In genomic region chr6:28336284-28337024, GRCh38 we compare ENCODE assay signal across 8 cellular contexts. TPM values are rescaled to one million over a fixed set of nuclear protein-coding genes. Genes with fewer than 3 reads are reported as not detected.
DNase-seq lines count a peak whose midpoint lies in the region; ATAC-seq, FAIRE-seq and TF ChIP-seq lines count a peak whose summit lies in the region.
"Had no signal": no experiment of that assay in that cellular context is flagged by ENCODE, and none has a peak within 500 bp of the region (broad histone marks: within the 10 kb centered on the region; RNA-seq: fewer than 3 reads in every experiment).

No MANE protein-coding gene starts in this region.

- no peaks in the 10 kb centered on the region for H3K27me3 Mint-ChIP-seq in activated naive CD8-positive, alpha-beta T cell treated with anti-CD3 and anti-CD28 coated beads, Interleukin-2, amount 50 U/mL, for 24 hours
- H3K27me3 Mint-ChIP-seq: activated naive CD8-positive, alpha-beta T cell had no signal

- no peaks in the 10 kb centered on the region for H3K27me3 ChIP-seq in GM06990 (replicated peaks; ENCODE audit: control insufficient read depth, insufficient read depth, low read length)
- H3K27me3 ChIP-seq in GM23248 (replicated peaks; ENCODE audit: insufficient read depth): no peaks in the 10 kb centered on the region
- no peaks in the 10 kb centered on the region for H3K27me3 ChIP-seq in hepatocyte
- H3K27me3 ChIP-seq in small intestine (ENCODE audit: control insufficient read depth in 2 of 2, insufficient read depth in 2 of 2, low read length in 2 of 2): no peaks in the 10 kb centered on the region

- in situ Hi-C loops in GM23248 (cut with MboI): no loop called here

- TF ChIP-seq CTCF in GM06990 (IDR thresholded peaks at IDR 0.05; ENCODE audit: insufficient read depth, low read length, poor library complexity, severe bottlenecking) (no peak), hepatocyte (IDR thresholded peaks at IDR 0.05; ENCODE audit: poor library complexity) (no peak)

- no peak overlapping the region for H3K4me3 Mint-ChIP-seq in activated naive CD8-positive, alpha-beta T cell treated with anti-CD3 and anti-CD28 coated beads, Interleukin-2, amount 50 U/mL, for 24 hours
- H3K4me3 Mint-ChIP-seq: activated naive CD8-positive, alpha-beta T cell had no signal

- no peaks in the 10 kb centered on the region for H3K9me2 ChIP-seq in GM23248 (ENCODE audit: insufficient read depth)
- H3K9me2 ChIP-seq in hepatocyte (replicated peaks; ENCODE audit: insufficient read depth): no peaks in the 10 kb centered on the region

- peaks cover 9% of the 10 kb centered on the region for H3K36me3 Mint-ChIP-seq in activated naive CD8-positive, alpha-beta T cell treated with anti-CD3 and anti-CD28 coated beads, Interleukin-2, amount 50 U/mL, for 24 hours (ENCODE audit: low read depth)

- H3K9me3 Mint-ChIP-seq in activated naive CD8-positive, alpha-beta T cell treated with anti-CD3 and anti-CD28 coated beads, Interleukin-2, amount 50 U/mL, for 24 hours: peaks cover 20% of the 10 kb centered on the region

- H3K4me1 Mint-ChIP-seq in activated naive CD8-positive, alpha-beta T cell treated with anti-CD3 and anti-CD28 coated beads, Interleukin-2, amount 50 U/mL, for 24 hours: peaks cover 3% of the 10 kb centered on the region

- H3K27ac ChIP-seq in GM23248 (no peak overlapping the region), hepatocyte (peak overlapping the region; percentile 94), small intestine (ENCODE audit: low read depth in 1 of 2, low read length in 1 of 2) (peak overlapping the region; percentile 86 to 99)

- H3K4me1 ChIP-seq in GM23248 (ENCODE audit: insufficient read depth) (peaks cover 6% of the 10 kb centered on the region; the same call in 1 of the 2 replicates), hepatocyte (ENCODE audit: insufficient read depth) (peaks cover 7% of the 10 kb centered on the region), small intestine (ENCODE audit: control insufficient read depth in 2 of 2, insufficient read depth in 1 of 2, low read depth in 1 of 2, low read length in 1 of 2) (peaks cover 0 to 5% of the 10 kb centered on the region in 2 donors)

- H4K20me1 ChIP-seq in GM23248 (ENCODE audit: insufficient read depth) (no peaks in the 10 kb centered on the region), hepatocyte (ENCODE audit: insufficient read depth, poor library complexity, severe bottlenecking) (no peaks in the 10 kb centered on the region)

- H2AFZ ChIP-seq in GM23248 (peak overlapping the region; percentile 98), hepatocyte (peak overlapping the region; percentile 14)

- H3K4me3 ChIP-seq in GM06990 (replicated peaks; ENCODE audit: low read depth, low read length) (peak overlapping the region; percentile 81), GM23248 (peak overlapping the region; percentile 95), hepatocyte (peak overlapping the region; percentile 56), small intestine (ENCODE audit: low read depth in 1 of 2, low read length in 2 of 2) (peak overlapping the region; percentile 54 to 59)

- H3K79me2 ChIP-seq in GM23248 (ENCODE audit: insufficient read depth): no peaks in the 10 kb centered on the region
- H3K79me2 ChIP-seq in hepatocyte: peaks cover 13% of the 10 kb centered on the region

- WGBS in GM23248 (ENCODE audit: low coverage in 1 of 2, low lambda C conversion rate in 2 of 2, missing lambda C conversion rate in 2 of 2), 2 experiments: 12 to 13% methylated on average over 20 of the region's 20 CpGs
- 8% methylated on average over 20 of the region's 20 CpGs for WGBS in hepatocyte (ENCODE audit: low lambda C conversion rate, missing lambda C conversion rate)
- WGBS in small intestine, 3 donors: 4 to 6% (median 6%) methylated on average over 20 of the region's 20 CpGs

- H3K4me2 ChIP-seq in GM23248 (ENCODE audit: unreplicated experiment) (peak overlapping the region; percentile 99), hepatocyte (peak overlapping the region; percentile 74)

- DNase-seq in GM06990 (ENCODE audit: extremely low read depth, insufficient read length): no peak
- no peak for DNase-seq in GM23248
- peak; percentile 4 for DNase-seq in NCI-H2107 (lab: John Stamatoyannopoulos, UW)
- peak; percentile 42 for DNase-seq in activated naive CD8-positive, alpha-beta T cell treated with anti-CD3 and anti-CD28 coated beads, Interleukin-2, amount 50 U/mL, for 24 hours
- peak; percentile 69 for DNase-seq in hepatocyte (ENCODE audit: low spot score)
- DNase-seq in small intestine: peak; percentile 42
- no peak for DNase-seq in NCI-H1436 treated with DMSO at 0.1 percent for 48 hours (lab: John Stamatoyannopoulos, UW)

- no peaks in the 10 kb centered on the region; the same call in 1 of the 2 replicates for H3F3A ChIP-seq in GM23248 (ENCODE audit: insufficient read depth)

- no peaks in the 10 kb centered on the region for H3K36me3 ChIP-seq in GM06990 (ENCODE audit: control insufficient read depth, insufficient read depth, low read length)
- H3K36me3 ChIP-seq in GM23248 (ENCODE audit: low read depth): no peaks in the 10 kb centered on the region
- no peaks in the 10 kb centered on the region for H3K36me3 ChIP-seq in hepatocyte (replicated peaks; ENCODE audit: insufficient read depth, low read depth)
- H3K36me3 ChIP-seq in small intestine (ENCODE audit: control insufficient read depth in 2 of 2, insufficient read depth in 2 of 2, low read length in 2 of 2): no peaks in the 10 kb centered on the region

- ATAC-seq in activated naive CD8-positive, alpha-beta T cell treated with anti-CD3 and anti-CD28 coated beads, Interleukin-2, amount 50 U/mL, for 24 hours: peak; percentile 61

- H3K9me3 ChIP-seq in GM23248 (ENCODE audit: low read depth) (no peaks in the 10 kb centered on the region), hepatocyte (ENCODE audit: low read depth) (no peaks in the 10 kb centered on the region), small intestine (ENCODE audit: control insufficient read depth, low read depth) (no peaks in the 10 kb centered on the region)

- FAIRE-seq in small intestine (lab: Jason Lieb, UNC): no peak

- H3K27ac Mint-ChIP-seq in activated naive CD8-positive, alpha-beta T cell treated with anti-CD3 and anti-CD28 coated beads, Interleukin-2, amount 50 U/mL, for 24 hours: no peak overlapping the region
- H3K27ac Mint-ChIP-seq: activated naive CD8-positive, alpha-beta T cell had no signal

- H3K9ac ChIP-seq in GM23248: peak overlapping the region; percentile 80

RNA-seq across cellular contexts. Expression of gene ZSCAN31, which starts 0.5 kb away (rescaled TPM):
- total RNA-seq in GM23248 (2014; rRNA removed; shearing (Covaris generic)): 0.54 and 1.3 TPM in 2 replicates
- polyA plus RNA-seq in GM23248 (2016; fragmentation: Nextera tagmentation; extraction: Ambion mirVana) (0.84 and 1.5 TPM in 2 replicates), hepatocyte (1.8 and 3.4 TPM in 2 replicates), small intestine (1 to 10 TPM; 1.3 to 5.1 (median 4.6) TPM)
- total RNA-seq in hepatocyte: 2.6 and 4.6 TPM in 2 replicates

RNA-seq across cellular contexts. Expression of gene ZKSCAN3, which starts 13.3 kb away (rescaled TPM):
- 3.0 and 4.0 TPM in 2 replicates for total RNA-seq in GM23248 (2014; rRNA removed; shearing (Covaris generic))
- polyA plus RNA-seq in GM23248 (2016; fragmentation: Nextera tagmentation; extraction: Ambion mirVana): 1.6 and 2.5 TPM in 2 replicates
- total RNA-seq in hepatocyte: 6.8 and 7.1 TPM in 2 replicates
- 1.9 and 3.1 TPM in 2 replicates for polyA plus RNA-seq in hepatocyte
- polyA plus RNA-seq in small intestine: 1 to 10 TPM; 1.1 to 2.2 (median 1.5) TPM

RNA-seq across cellular contexts. Expression of gene PGBD1, which starts 55.1 kb away (rescaled TPM):
- total RNA-seq in GM23248 (2014; rRNA removed; shearing (Covaris generic)): 4.9 and 6.7 TPM in 2 replicates
- polyA plus RNA-seq in GM23248 (2016; fragmentation: Nextera tagmentation; extraction: Ambion mirVana): 4.1 and 5.0 TPM in 2 replicates
- total RNA-seq in hepatocyte: 5.1 and 6.2 TPM in 2 replicates
- 2.5 and 3.1 TPM in 2 replicates for polyA plus RNA-seq in hepatocyte
- polyA plus RNA-seq in small intestine: 1 to 10 TPM in 2 of 3 donors, under 1 TPM in 1; 0.81 to 1.3 (median 1.1) TPM

Comparison
In these comparisons a context has a peak if more than half of its experiments do, and no peak if none do; other contexts are left out.
1. DNase-seq: peak in NCI-H2107 (single experiment), activated naive CD8-positive, alpha-beta T cell treated with anti-CD3 and anti-CD28 coated beads, Interleukin-2, amount 50 U/mL, for 24 hours (single experiment), hepatocyte (single experiment) and small intestine (single experiment); none in GM06990 (single experiment), GM23248 (single experiment) and NCI-H1436 treated with DMSO at 0.1 percent for 48 hours (single experiment).
2. Peak in every context shown above with its lines, with median percentiles within 50 percentile points of each other: H3K4me3 ChIP-seq.